In genomic region chr6:31814677-31815024, GRCh38 we compare ENCODE assay signal across 1 cellular context.
TF ChIP-seq lines count a peak whose summit lies in the region.

No MANE protein-coding gene starts in this region.

TF ChIP-seq in HepG2, 621 proteins besides CTCF, POLR2A, EP300 and RAD21 (continued from another document and continues in another):
- TF ChIP-seq, protein P1, sequence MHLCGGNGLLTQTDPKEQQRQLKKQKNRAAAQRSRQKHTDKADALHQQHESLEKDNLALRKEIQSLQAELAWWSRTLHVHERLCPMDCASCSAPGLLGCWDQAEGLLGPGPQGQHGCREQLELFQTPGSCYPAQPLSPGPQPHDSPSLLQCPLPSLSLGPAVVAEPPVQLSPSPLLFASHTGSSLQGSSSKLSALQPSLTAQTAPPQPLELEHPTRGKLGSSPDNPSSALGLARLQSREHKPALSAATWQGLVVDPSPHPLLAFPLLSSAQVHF (CRISPR knock-in tag; IDR thresholded peaks at IDR 0.05) = no peak
- TF ChIP-seq BCL6 (CRISPR knock-in tag; IDR thresholded peaks at IDR 0.05) (peak; percentile 66), ZFP37 (CRISPR knock-in tag; IDR thresholded peaks at IDR 0.05; ENCODE audit: borderline replicate concordance) (no peak), ZNF614 (CRISPR knock-in tag; IDR thresholded peaks at IDR 0.05; ENCODE audit: borderline replicate concordance) (no peak; the same call in 1 of the 2 replicates), TEAD3 (CRISPR knock-in tag; optimal IDR thresholded peaks at IDR 0.05; ENCODE audit: borderline replicate concordance) (peak; percentile 74), MIER2 (CRISPR knock-in tag; IDR thresholded peaks at IDR 0.05) (no peak), ZNF629 (CRISPR knock-in tag; conservative IDR thresholded peaks at IDR 0.05) (no peak), SRF (IDR thresholded peaks at IDR 0.05; ENCODE audit: low read depth, low read length) (peak; percentile 56; the same call in 1 of the 2 replicates), SMC3 (IDR thresholded peaks at IDR 0.05; ENCODE audit: low read length) (no peak), NPAS2 (CRISPR knock-in tag; IDR thresholded peaks at IDR 0.05; ENCODE audit: borderline replicate concordance) (no peak), KLF15 (CRISPR knock-in tag; IDR thresholded peaks at IDR 0.05; ENCODE audit: borderline replicate concordance) (0 out of 2 replicates have a peak, but pooled peaks have one; percentile 22), KLF13 (CRISPR knock-in tag; IDR thresholded peaks at IDR 0.05) (no peak), SOX6 (IDR thresholded peaks at IDR 0.05) (no peak), SOX6 (CRISPR knock-in tag; IDR thresholded peaks at IDR 0.05) (no peak; the same call in 1 of the 2 replicates), AHDC1 (CRISPR knock-in tag; IDR thresholded peaks at IDR 0.05; ENCODE audit: borderline replicate concordance) (no peak; the same call in 1 of the 2 replicates), ERF (CRISPR knock-in tag; IDR thresholded peaks at IDR 0.05) (no peak), SAP130 (CRISPR knock-in tag; IDR thresholded peaks at IDR 0.05; ENCODE audit: low read depth) (peak; percentile 64), ZNF3 (CRISPR knock-in tag; IDR thresholded peaks at IDR 0.05) (no peak), GATAD2A (CRISPR knock-in tag; IDR thresholded peaks at IDR 0.05) (0 out of 2 replicates have a peak, but pooled peaks have one; percentile 12), ZMYM3 (CRISPR knock-in tag; IDR thresholded peaks at IDR 0.05) (no peak), FOXJ3 (CRISPR knock-in tag; IDR thresholded peaks at IDR 0.05; ENCODE audit: borderline replicate concordance) (no peak), ISL2 (CRISPR knock-in tag; IDR thresholded peaks at IDR 0.05) (peak; percentile 51), ZNF121 (CRISPR knock-in tag; IDR thresholded peaks at IDR 0.05) (no peak), TBX2 (CRISPR knock-in tag; IDR thresholded peaks at IDR 0.05; ENCODE audit: borderline replicate concordance) (no peak), YEATS4 (CRISPR knock-in tag; IDR thresholded peaks at IDR 0.05; ENCODE audit: borderline replicate concordance) (peak; percentile 40), ZNF782 (CRISPR knock-in tag; IDR thresholded peaks at IDR 0.05; ENCODE audit: borderline replicate concordance) (no peak), FOXP1 (IDR thresholded peaks at IDR 0.05) (no peak), FOXP1 (CRISPR knock-in tag; IDR thresholded peaks at IDR 0.05) (no peak), MED8 (CRISPR knock-in tag; IDR thresholded peaks at IDR 0.05; ENCODE audit: insufficient replicate concordance) (no peak), FOXC1 (CRISPR knock-in tag; IDR thresholded peaks at IDR 0.05; ENCODE audit: borderline replicate concordance) (no peak), DR1 (CRISPR knock-in tag; IDR thresholded peaks at IDR 0.05) (no peak), ZFP41 (CRISPR knock-in tag; IDR thresholded peaks at IDR 0.05; ENCODE audit: borderline replicate concordance) (no peak), RARA (CRISPR knock-in tag; IDR thresholded peaks at IDR 0.05) (peak; percentile 11; the same call in 1 of the 2 replicates), NBN (conservative IDR thresholded peaks at IDR 0.05) (no peak)
- TF ChIP-seq, protein P2, sequence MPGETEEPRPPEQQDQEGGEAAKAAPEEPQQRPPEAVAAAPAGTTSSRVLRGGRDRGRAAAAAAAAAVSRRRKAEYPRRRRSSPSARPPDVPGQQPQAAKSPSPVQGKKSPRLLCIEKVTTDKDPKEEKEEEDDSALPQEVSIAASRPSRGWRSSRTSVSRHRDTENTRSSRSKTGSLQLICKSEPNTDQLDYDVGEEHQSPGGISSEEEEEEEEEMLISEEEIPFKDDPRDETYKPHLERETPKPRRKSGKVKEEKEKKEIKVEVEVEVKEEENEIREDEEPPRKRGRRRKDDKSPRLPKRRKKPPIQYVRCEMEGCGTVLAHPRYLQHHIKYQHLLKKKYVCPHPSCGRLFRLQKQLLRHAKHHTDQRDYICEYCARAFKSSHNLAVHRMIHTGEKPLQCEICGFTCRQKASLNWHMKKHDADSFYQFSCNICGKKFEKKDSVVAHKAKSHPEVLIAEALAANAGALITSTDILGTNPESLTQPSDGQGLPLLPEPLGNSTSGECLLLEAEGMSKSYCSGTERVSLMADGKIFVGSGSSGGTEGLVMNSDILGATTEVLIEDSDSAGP (CRISPR knock-in tag; IDR thresholded peaks at IDR 0.05; ENCODE audit: borderline replicate concordance) = no peak
- TF ChIP-seq, protein P3, sequence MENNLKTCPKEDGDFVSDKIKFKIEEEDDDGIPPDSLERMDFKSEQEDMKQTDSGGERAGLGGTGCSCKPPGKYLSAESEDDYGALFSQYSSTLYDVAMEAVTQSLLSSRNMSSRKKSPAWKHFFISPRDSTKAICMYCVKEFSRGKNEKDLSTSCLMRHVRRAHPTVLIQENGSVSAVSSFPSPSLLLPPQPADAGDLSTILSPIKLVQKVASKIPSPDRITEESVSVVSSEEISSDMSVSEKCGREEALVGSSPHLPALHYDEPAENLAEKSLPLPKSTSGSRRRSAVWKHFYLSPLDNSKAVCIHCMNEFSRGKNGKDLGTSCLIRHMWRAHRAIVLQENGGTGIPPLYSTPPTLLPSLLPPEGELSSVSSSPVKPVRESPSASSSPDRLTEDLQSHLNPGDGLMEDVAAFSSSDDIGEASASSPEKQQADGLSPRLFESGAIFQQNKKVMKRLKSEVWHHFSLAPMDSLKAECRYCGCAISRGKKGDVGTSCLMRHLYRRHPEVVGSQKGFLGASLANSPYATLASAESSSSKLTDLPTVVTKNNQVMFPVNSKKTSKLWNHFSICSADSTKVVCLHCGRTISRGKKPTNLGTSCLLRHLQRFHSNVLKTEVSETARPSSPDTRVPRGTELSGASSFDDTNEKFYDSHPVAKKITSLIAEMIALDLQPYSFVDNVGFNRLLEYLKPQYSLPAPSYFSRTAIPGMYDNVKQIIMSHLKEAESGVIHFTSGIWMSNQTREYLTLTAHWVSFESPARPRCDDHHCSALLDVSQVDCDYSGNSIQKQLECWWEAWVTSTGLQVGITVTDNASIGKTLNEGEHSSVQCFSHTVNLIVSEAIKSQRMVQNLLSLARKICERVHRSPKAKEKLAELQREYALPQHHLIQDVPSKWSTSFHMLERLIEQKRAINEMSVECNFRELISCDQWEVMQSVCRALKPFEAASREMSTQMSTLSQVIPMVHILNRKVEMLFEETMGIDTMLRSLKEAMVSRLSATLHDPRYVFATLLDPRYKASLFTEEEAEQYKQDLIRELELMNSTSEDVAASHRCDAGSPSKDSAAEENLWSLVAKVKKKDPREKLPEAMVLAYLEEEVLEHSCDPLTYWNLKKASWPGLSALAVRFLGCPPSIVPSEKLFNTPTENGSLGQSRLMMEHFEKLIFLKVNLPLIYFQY (CRISPR knock-in tag; IDR thresholded peaks at IDR 0.05; ENCODE audit: borderline replicate concordance) = no peak
- TF ChIP-seq, protein P4, sequence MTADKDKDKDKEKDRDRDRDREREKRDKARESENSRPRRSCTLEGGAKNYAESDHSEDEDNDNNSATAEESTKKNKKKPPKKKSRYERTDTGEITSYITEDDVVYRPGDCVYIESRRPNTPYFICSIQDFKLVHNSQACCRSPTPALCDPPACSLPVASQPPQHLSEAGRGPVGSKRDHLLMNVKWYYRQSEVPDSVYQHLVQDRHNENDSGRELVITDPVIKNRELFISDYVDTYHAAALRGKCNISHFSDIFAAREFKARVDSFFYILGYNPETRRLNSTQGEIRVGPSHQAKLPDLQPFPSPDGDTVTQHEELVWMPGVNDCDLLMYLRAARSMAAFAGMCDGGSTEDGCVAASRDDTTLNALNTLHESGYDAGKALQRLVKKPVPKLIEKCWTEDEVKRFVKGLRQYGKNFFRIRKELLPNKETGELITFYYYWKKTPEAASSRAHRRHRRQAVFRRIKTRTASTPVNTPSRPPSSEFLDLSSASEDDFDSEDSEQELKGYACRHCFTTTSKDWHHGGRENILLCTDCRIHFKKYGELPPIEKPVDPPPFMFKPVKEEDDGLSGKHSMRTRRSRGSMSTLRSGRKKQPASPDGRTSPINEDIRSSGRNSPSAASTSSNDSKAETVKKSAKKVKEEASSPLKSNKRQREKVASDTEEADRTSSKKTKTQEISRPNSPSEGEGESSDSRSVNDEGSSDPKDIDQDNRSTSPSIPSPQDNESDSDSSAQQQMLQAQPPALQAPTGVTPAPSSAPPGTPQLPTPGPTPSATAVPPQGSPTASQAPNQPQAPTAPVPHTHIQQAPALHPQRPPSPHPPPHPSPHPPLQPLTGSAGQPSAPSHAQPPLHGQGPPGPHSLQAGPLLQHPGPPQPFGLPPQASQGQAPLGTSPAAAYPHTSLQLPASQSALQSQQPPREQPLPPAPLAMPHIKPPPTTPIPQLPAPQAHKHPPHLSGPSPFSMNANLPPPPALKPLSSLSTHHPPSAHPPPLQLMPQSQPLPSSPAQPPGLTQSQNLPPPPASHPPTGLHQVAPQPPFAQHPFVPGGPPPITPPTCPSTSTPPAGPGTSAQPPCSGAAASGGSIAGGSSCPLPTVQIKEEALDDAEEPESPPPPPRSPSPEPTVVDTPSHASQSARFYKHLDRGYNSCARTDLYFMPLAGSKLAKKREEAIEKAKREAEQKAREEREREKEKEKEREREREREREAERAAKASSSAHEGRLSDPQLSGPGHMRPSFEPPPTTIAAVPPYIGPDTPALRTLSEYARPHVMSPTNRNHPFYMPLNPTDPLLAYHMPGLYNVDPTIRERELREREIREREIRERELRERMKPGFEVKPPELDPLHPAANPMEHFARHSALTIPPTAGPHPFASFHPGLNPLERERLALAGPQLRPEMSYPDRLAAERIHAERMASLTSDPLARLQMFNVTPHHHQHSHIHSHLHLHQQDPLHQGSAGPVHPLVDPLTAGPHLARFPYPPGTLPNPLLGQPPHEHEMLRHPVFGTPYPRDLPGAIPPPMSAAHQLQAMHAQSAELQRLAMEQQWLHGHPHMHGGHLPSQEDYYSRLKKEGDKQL (CRISPR knock-in tag; IDR thresholded peaks at IDR 0.05; ENCODE audit: low read depth) = no peak
- TF ChIP-seq, protein P5, sequence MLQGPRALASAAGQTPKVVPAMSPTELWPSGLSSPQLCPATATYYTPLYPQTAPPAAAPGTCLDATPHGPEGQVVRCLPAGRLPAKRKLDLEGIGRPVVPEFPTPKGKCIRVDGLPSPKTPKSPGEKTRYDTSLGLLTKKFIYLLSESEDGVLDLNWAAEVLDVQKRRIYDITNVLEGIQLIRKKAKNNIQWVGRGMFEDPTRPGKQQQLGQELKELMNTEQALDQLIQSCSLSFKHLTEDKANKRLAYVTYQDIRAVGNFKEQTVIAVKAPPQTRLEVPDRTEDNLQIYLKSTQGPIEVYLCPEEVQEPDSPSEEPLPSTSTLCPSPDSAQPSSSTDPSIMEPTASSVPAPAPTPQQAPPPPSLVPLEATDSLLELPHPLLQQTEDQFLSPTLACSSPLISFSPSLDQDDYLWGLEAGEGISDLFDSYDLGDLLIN (CRISPR knock-in tag; IDR thresholded peaks at IDR 0.05; ENCODE audit: borderline replicate concordance) = no peak
- TF ChIP-seq, protein P6, sequence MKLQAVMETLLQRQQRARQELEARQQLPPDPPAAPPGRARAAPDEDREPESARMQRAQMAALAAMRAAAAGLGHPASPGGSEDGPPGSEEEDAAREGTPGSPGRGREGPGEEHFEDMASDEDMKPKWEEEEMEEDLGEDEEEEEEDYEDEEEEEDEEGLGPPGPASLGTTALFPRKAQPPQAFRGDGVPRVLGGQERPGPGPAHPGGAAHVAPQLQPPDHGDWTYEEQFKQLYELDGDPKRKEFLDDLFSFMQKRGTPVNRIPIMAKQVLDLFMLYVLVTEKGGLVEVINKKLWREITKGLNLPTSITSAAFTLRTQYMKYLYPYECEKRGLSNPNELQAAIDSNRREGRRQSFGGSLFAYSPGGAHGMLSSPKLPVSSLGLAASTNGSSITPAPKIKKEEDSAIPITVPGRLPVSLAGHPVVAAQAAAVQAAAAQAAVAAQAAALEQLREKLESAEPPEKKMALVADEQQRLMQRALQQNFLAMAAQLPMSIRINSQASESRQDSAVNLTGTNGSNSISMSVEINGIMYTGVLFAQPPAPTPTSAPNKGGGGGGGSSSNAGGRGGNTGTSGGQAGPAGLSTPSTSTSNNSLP (IDR thresholded peaks at IDR 0.05; ENCODE audit: low read depth, low read length) = no peak
- TF ChIP-seq, protein P7, sequence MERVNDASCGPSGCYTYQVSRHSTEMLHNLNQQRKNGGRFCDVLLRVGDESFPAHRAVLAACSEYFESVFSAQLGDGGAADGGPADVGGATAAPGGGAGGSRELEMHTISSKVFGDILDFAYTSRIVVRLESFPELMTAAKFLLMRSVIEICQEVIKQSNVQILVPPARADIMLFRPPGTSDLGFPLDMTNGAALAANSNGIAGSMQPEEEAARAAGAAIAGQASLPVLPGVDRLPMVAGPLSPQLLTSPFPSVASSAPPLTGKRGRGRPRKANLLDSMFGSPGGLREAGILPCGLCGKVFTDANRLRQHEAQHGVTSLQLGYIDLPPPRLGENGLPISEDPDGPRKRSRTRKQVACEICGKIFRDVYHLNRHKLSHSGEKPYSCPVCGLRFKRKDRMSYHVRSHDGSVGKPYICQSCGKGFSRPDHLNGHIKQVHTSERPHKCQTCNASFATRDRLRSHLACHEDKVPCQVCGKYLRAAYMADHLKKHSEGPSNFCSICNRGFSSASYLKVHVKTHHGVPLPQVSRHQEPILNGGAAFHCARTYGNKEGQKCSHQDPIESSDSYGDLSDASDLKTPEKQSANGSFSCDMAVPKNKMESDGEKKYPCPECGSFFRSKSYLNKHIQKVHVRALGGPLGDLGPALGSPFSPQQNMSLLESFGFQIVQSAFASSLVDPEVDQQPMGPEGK (CRISPR knock-in tag; IDR thresholded peaks at IDR 0.05) = peak; percentile 43; the same call in 1 of the 2 replicates
